In genomic region chr3:192897005-192897404, GRCh38 we compare ENCODE assay signal across 1 cellular context.
A peak's percentile ranks its signal among the peaks of the same experiment; 100 is the strongest.
TF ChIP-seq lines count a peak whose summit lies in the region.

No MANE protein-coding gene starts in this region.

TF ChIP-seq in HepG2, 621 proteins besides CTCF, POLR2A, EP300 and RAD21 (continued from another document and continues in another):
- TF ChIP-seq, protein P1, sequence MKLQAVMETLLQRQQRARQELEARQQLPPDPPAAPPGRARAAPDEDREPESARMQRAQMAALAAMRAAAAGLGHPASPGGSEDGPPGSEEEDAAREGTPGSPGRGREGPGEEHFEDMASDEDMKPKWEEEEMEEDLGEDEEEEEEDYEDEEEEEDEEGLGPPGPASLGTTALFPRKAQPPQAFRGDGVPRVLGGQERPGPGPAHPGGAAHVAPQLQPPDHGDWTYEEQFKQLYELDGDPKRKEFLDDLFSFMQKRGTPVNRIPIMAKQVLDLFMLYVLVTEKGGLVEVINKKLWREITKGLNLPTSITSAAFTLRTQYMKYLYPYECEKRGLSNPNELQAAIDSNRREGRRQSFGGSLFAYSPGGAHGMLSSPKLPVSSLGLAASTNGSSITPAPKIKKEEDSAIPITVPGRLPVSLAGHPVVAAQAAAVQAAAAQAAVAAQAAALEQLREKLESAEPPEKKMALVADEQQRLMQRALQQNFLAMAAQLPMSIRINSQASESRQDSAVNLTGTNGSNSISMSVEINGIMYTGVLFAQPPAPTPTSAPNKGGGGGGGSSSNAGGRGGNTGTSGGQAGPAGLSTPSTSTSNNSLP (IDR thresholded peaks at IDR 0.05; ENCODE audit: low read depth, low read length): peak; percentile 76; the same call in 1 of the 2 replicates
- no peak for TF ChIP-seq ZBTB42 (CRISPR knock-in tag; IDR thresholded peaks at IDR 0.05)
- peak; percentile 33; the same call in 1 of the 2 replicates for TF ChIP-seq SAP130 (CRISPR knock-in tag; IDR thresholded peaks at IDR 0.05; ENCODE audit: low read depth)
- TF ChIP-seq ZFP62 (CRISPR knock-in tag; IDR thresholded peaks at IDR 0.05): no peak
- TF ChIP-seq GATAD2A (CRISPR knock-in tag; IDR thresholded peaks at IDR 0.05): peak; percentile 89
- TF ChIP-seq RCOR2 (CRISPR knock-in tag; IDR thresholded peaks at IDR 0.05): no peak
- TF ChIP-seq, protein P2, sequence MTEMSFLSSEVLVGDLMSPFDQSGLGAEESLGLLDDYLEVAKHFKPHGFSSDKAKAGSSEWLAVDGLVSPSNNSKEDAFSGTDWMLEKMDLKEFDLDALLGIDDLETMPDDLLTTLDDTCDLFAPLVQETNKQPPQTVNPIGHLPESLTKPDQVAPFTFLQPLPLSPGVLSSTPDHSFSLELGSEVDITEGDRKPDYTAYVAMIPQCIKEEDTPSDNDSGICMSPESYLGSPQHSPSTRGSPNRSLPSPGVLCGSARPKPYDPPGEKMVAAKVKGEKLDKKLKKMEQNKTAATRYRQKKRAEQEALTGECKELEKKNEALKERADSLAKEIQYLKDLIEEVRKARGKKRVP (CRISPR knock-in tag; IDR thresholded peaks at IDR 0.05): peak in 1 of 2 experiments; percentile 98; a peak in 2 of 4 replicates
- TF ChIP-seq, protein P3, sequence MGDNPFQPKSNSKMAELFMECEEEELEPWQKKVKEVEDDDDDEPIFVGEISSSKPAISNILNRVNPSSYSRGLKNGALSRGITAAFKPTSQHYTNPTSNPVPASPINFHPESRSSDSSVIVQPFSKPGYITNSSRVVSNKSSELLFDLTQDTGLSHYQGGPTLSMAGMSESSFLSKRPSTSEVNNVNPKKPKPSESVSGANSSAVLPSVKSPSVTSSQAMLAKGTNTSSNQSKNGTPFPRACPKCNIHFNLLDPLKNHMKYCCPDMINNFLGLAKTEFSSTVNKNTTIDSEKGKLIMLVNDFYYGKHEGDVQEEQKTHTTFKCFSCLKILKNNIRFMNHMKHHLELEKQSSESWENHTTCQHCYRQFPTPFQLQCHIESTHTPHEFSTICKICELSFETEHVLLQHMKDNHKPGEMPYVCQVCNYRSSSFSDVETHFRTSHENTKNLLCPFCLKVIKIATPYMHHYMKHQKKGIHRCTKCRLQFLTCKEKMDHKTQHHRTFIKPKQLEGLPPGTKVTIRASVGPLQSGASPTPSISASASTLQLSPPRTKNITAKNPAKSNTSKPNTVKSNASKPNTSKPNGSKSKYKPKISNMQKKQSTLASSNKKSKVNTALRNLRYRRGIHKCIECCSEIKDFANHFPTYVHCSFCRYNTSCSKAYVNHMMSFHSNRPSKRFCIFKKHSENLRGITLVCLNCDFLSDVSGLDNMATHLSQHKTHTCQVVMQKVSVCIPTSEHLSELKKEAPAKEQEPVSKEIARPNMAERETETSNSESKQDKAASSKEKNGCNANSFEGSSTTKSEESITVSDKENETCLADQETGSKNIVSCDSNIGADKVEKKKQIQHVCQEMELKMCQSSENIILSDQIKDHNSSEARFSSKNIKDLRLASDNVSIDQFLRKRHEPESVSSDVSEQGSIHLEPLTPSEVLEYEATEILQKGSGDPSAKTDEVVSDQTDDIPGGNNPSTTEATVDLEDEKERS (CRISPR knock-in tag; IDR thresholded peaks at IDR 0.05): no peak
- TF ChIP-seq FOXP1 (IDR thresholded peaks at IDR 0.05): no peak
- TF ChIP-seq FOXP1 (CRISPR knock-in tag; IDR thresholded peaks at IDR 0.05): peak; percentile 51; the same call in 1 of the 2 replicates
- TF ChIP-seq ZNF644 (CRISPR knock-in tag; IDR thresholded peaks at IDR 0.05; ENCODE audit: low read depth): peak; percentile 23; the same call in 1 of the 2 replicates
- TF ChIP-seq, protein P4, sequence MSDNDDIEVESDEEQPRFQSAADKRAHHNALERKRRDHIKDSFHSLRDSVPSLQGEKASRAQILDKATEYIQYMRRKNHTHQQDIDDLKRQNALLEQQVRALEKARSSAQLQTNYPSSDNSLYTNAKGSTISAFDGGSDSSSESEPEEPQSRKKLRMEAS (IDR thresholded peaks at IDR 0.05): peak; percentile 32; the same call in 1 of the 2 replicates
- no peak for TF ChIP-seq PAX8 (CRISPR knock-in tag; IDR thresholded peaks at IDR 0.05; ENCODE audit: borderline replicate concordance)
- no peak for TF ChIP-seq NFAT5 (CRISPR knock-in tag; IDR thresholded peaks at IDR 0.05)
- TF ChIP-seq, protein P5, sequence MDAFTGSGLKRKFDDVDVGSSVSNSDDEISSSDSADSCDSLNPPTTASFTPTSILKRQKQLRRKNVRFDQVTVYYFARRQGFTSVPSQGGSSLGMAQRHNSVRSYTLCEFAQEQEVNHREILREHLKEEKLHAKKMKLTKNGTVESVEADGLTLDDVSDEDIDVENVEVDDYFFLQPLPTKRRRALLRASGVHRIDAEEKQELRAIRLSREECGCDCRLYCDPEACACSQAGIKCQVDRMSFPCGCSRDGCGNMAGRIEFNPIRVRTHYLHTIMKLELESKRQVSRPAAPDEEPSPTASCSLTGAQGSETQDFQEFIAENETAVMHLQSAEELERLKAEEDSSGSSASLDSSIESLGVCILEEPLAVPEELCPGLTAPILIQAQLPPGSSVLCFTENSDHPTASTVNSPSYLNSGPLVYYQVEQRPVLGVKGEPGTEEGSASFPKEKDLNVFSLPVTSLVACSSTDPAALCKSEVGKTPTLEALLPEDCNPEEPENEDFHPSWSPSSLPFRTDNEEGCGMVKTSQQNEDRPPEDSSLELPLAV (CRISPR knock-in tag; conservative IDR thresholded peaks at IDR 0.05; ENCODE audit: low read depth): no peak
- no peak for TF ChIP-seq GATAD1 (CRISPR knock-in tag; IDR thresholded peaks at IDR 0.05)
- TF ChIP-seq ZNF773 (CRISPR knock-in tag; IDR thresholded peaks at IDR 0.05; ENCODE audit: borderline replicate concordance): no peak
- TF ChIP-seq FOXK1 (CRISPR knock-in tag; IDR thresholded peaks at IDR 0.05; ENCODE audit: borderline replicate concordance, low read depth): peak; percentile 42; the same call in 1 of the 2 replicates
- TF ChIP-seq ZNF333 (CRISPR knock-in tag; IDR thresholded peaks at IDR 0.05; ENCODE audit: borderline replicate concordance): no peak
- TF ChIP-seq NCOR1 (IDR thresholded peaks at IDR 0.05; ENCODE audit: borderline replicate concordance, low read length): peak; percentile 85; the same call in 1 of the 2 replicates
- TF ChIP-seq ZNF709 (CRISPR knock-in tag; IDR thresholded peaks at IDR 0.05): no peak
- no peak for TF ChIP-seq ZNF777 (CRISPR knock-in tag; IDR thresholded peaks at IDR 0.05)
- TF ChIP-seq KDM1A (CRISPR knock-in tag; IDR thresholded peaks at IDR 0.05): peak; percentile 38; the same call in 1 of the 2 replicates
- TF ChIP-seq SMC3 (IDR thresholded peaks at IDR 0.05; ENCODE audit: low read length): 0 out of 2 replicates have a peak, but pooled peaks have one; percentile 22
- TF ChIP-seq ZNF3 (CRISPR knock-in tag; IDR thresholded peaks at IDR 0.05): no peak
- TF ChIP-seq HNRNPL (IDR thresholded peaks at IDR 0.05; ENCODE audit: low read depth, low read length): no peak
- no peak for TF ChIP-seq SYNCRIP (IDR thresholded peaks at IDR 0.05; ENCODE audit: insufficient read depth, low read depth, low read length)
- no peak for TF ChIP-seq REXO4 (CRISPR knock-in tag; IDR thresholded peaks at IDR 0.05; ENCODE audit: borderline replicate concordance)
- TF ChIP-seq, protein P6, sequence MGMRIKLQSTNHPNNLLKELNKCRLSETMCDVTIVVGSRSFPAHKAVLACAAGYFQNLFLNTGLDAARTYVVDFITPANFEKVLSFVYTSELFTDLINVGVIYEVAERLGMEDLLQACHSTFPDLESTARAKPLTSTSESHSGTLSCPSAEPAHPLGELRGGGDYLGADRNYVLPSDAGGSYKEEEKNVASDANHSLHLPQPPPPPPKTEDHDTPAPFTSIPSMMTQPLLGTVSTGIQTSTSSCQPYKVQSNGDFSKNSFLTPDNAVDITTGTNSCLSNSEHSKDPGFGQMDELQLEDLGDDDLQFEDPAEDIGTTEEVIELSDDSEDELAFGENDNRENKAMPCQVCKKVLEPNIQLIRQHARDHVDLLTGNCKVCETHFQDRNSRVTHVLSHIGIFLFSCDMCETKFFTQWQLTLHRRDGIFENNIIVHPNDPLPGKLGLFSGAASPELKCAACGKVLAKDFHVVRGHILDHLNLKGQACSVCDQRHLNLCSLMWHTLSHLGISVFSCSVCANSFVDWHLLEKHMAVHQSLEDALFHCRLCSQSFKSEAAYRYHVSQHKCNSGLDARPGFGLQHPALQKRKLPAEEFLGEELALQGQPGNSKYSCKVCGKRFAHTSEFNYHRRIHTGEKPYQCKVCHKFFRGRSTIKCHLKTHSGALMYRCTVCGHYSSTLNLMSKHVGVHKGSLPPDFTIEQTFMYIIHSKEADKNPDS (CRISPR knock-in tag; IDR thresholded peaks at IDR 0.05): no peak
- TF ChIP-seq, protein P7, sequence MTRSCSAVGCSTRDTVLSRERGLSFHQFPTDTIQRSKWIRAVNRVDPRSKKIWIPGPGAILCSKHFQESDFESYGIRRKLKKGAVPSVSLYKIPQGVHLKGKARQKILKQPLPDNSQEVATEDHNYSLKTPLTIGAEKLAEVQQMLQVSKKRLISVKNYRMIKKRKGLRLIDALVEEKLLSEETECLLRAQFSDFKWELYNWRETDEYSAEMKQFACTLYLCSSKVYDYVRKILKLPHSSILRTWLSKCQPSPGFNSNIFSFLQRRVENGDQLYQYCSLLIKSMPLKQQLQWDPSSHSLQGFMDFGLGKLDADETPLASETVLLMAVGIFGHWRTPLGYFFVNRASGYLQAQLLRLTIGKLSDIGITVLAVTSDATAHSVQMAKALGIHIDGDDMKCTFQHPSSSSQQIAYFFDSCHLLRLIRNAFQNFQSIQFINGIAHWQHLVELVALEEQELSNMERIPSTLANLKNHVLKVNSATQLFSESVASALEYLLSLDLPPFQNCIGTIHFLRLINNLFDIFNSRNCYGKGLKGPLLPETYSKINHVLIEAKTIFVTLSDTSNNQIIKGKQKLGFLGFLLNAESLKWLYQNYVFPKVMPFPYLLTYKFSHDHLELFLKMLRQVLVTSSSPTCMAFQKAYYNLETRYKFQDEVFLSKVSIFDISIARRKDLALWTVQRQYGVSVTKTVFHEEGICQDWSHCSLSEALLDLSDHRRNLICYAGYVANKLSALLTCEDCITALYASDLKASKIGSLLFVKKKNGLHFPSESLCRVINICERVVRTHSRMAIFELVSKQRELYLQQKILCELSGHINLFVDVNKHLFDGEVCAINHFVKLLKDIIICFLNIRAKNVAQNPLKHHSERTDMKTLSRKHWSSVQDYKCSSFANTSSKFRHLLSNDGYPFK (CRISPR knock-in tag; IDR thresholded peaks at IDR 0.05; ENCODE audit: borderline replicate concordance): no peak
- TF ChIP-seq ZNF451 (CRISPR knock-in tag; IDR thresholded peaks at IDR 0.05): no peak
- no peak for TF ChIP-seq ZNF142 (CRISPR knock-in tag; IDR thresholded peaks at IDR 0.05)
